In genomic region chr12:20445693-20446092, GRCh38 we compare ENCODE assay signal across 26 cellular contexts.
DNase-seq lines count a peak whose midpoint lies in the region; ATAC-seq and TF ChIP-seq lines count a peak whose summit lies in the region.
"Had no signal": no experiment of that assay in that cellular context is flagged by ENCODE, and none has a peak within 500 bp of the region (broad histone marks: within the 10 kb centered on the region; RNA-seq: fewer than 3 reads in every experiment).

No MANE protein-coding gene starts in this region.

- TF ChIP-seq CTCF in heart left ventricle (IDR thresholded peaks at IDR 0.05) = no peak

- peaks cover 0 to 91% (median 45%) of the 10 kb centered on the region in 12 donors for H3K4me1 ChIP-seq in heart left ventricle
- no peaks in the 10 kb centered on the region for H3K4me1 ChIP-seq in muscle layer of duodenum (ENCODE audit: control insufficient read depth in 1 of 2, insufficient read depth in 2 of 2, low read length in 2 of 2)
- peaks cover 8 to 19% of the 10 kb centered on the region in 2 donors for H3K4me1 ChIP-seq in aorta (ENCODE audit: control insufficient read depth in 1 of 2, insufficient read depth in 2 of 2, low read length in 2 of 2)
- H3K4me1 ChIP-seq: parathyroid adenoma, upper lobe of left lung had no signal

- ATAC-seq in Right ventricle myocardium inferior (peak; percentile 67), heart left ventricle (peak; percentile 73 to 89 (median 86)), aorta (ENCODE audit: low FRiP score) (peak; percentile 55), HG03159 (IDR thresholded peaks at IDR 0.05; ENCODE audit: unreplicated experiment) (no peak)
- ATAC-seq: activated CD4-positive, alpha-beta T cell treated with anti-CD3 and anti-CD28 coated beads for 36 hours; CD8-positive, alpha-beta T cell; K562; Panc1 had no signal

- TF ChIP-seq POLR2A in heart left ventricle (IDR thresholded peaks at IDR 0.05) = no peak

- H3K36me3 ChIP-seq in heart left ventricle (no peaks in the 10 kb centered on the region), muscle layer of duodenum (ENCODE audit: control insufficient read depth in 1 of 2, insufficient read depth in 2 of 2, low read length in 2 of 2) (no peaks in the 10 kb centered on the region), aorta (ENCODE audit: control insufficient read depth in 1 of 2, insufficient read depth in 2 of 2, low read length in 1 of 2) (no peaks in the 10 kb centered on the region)
- H3K36me3 ChIP-seq: MG63, upper lobe of left lung had no signal

- H3K9me3 ChIP-seq in heart left ventricle = no peaks in the 10 kb centered on the region
- no peaks in the 10 kb centered on the region for H3K9me3 ChIP-seq in muscle layer of duodenum (ENCODE audit: control insufficient read depth in 1 of 2, low read length in 2 of 2)
- H3K9me3 ChIP-seq in aorta (ENCODE audit: control insufficient read depth, low read length) = no peaks in the 10 kb centered on the region
- H3K9me3 ChIP-seq: MG63, upper lobe of left lung had no signal

- H3K27ac ChIP-seq in heart left ventricle (peak overlapping the region; percentile 47 to 94 (median 80)), muscle layer of duodenum (ENCODE audit: low read length) (peak overlapping the region; percentile 30), aorta (ENCODE audit: low read depth in 1 of 2, low read length in 2 of 2) (peak overlapping the region; percentile 17 to 28)
- H3K27ac ChIP-seq: GM23248, hepatocyte, parathyroid adenoma, upper lobe of left lung had no signal

- DNase-seq in Right ventricle myocardium inferior (ENCODE audit: missing footprints) (no peak), cardiac septum (ENCODE audit: low spot score) (no peak), heart left ventricle (peak in 4 of 5 donors; percentile 31 to 67 (median 46)), aorta (no peak), NCI-H1694 treated with DMSO at 0.1 percent for 48 hours (lab: John Stamatoyannopoulos, UW) (no peak), NCI-H2081 (lab: John Stamatoyannopoulos, UW) (no peak)
- DNase-seq: 8988T; activated CD4-positive, alpha-beta T cell treated with anti-CD3 and anti-CD28 coated beads for 36 hours; activated T-cell treated with anti-CD3 and anti-CD28 coated beads, Interleukin-2, amount 50 U/mL, for 24 hours; CD8-positive, alpha-beta T cell; GM23248; HFFc6; immature natural killer cell; MG63; NCI-H1436; NCI-H2171; NCI-H524; nephron progenitor cell; T-helper 1 cell; upper lobe of left lung had no signal

- intact Hi-C loops in Right ventricle myocardium inferior (cut with DNase I) (no loop called here), cardiac septum (cut with DNase I) (loop anchor here (5.0 kb wide), 1 partner anchor 73 kb away; no protein-coding TSS in a partner anchor), heart left ventricle (cut with DNase I) (no loop called here), aorta (cut with DNase I) (no loop called here)

- H3K4me3 ChIP-seq in heart left ventricle (no peak overlapping the region), muscle layer of duodenum (ENCODE audit: low read depth in 1 of 2, low read length in 2 of 2) (no peak overlapping the region), aorta (ENCODE audit: low read length in 2 of 2) (peak overlapping the region in 1 of 2 donors; percentile 10)
- H3K4me3 ChIP-seq: GM23248, hepatocyte, K562, MG63, upper lobe of left lung had no signal

- H3K27me3 ChIP-seq in heart left ventricle (no peaks in the 10 kb centered on the region), muscle layer of duodenum (ENCODE audit: low read depth, low read length) (no peaks in the 10 kb centered on the region), aorta (ENCODE audit: control insufficient read depth in 1 of 2, insufficient read depth in 2 of 2, low read length in 1 of 2) (no peaks in the 10 kb centered on the region)
- H3K27me3 ChIP-seq: hepatocyte, MG63, upper lobe of left lung had no signal

- WGBS in heart left ventricle, 4 donors = 21 to 27% (median 25%) methylated on average over 4 of the region's 4 CpGs
- 14 to 18% methylated on average over 4 of the region's 4 CpGs for WGBS in aorta, 2 donors

Comparison
In these comparisons a context has a peak if more than half of its experiments do, and no peak if none do; other contexts are left out.
1. DNase-seq: peak in heart left ventricle (4 of 5); none in Right ventricle myocardium inferior (single experiment), cardiac septum (single experiment), aorta (0 of 2), NCI-H1694 treated with DMSO at 0.1 percent for 48 hours (single experiment) and NCI-H2081 (0 of 2).
2. H3K27ac ChIP-seq: peak in every context shown above with its lines; median percentile 80 in heart left ventricle; 30 in muscle layer of duodenum; 22 in aorta.